In the genomic region with DNA sequence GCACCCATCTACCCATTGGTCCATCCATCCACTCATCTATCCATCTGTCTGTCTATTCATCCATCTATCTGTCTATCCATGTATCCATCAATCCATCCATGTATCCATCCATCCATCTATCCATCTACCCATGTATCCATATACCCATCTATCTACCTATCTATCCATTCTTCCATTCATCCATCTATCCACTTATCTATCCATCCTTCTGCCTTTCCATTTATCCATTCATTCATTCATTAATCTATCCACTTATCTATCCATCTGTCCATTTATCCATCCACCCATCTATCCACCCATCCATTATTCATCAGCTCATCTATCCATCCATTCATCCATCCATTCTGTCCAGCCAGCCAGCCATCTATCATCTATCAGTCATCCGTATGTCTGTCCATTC, we compare ENCODE assay signal across 14 cellular contexts. TPM values are rescaled to one million over a fixed set of nuclear protein-coding genes. Genes with fewer than 3 reads are reported as not detected.
DNase-seq lines count a peak whose midpoint lies in the region; ATAC-seq, FAIRE-seq and TF ChIP-seq lines count a peak whose summit lies in the region.
"Had no signal": no experiment of that assay in that cellular context is flagged by ENCODE, and none has a peak within 500 bp of the region (broad histone marks: within the 10 kb centered on the region; RNA-seq: fewer than 3 reads in every experiment).

No MANE protein-coding gene starts in this region.

- FAIRE-seq in H1 (lab: Jason Lieb, UNC) = no peak
- FAIRE-seq: GM12878, GM18507 had no signal

- no peaks in the 10 kb centered on the region; a peak in 1 of 7 replicates for H3K27me3 ChIP-seq in H1 (replicated peaks in 1 of 4; ENCODE audit: control insufficient read depth in 3 of 4, extremely low read depth in 1 of 4, insufficient read depth in 3 of 4, low read length in 3 of 4)
- H3K27me3 ChIP-seq: BLaER1 had no signal

- no peak overlapping the region for H3K4me2 ChIP-seq in H1 (ENCODE audit: insufficient read depth in 1 of 2, low read depth in 2 of 2, low read length in 2 of 2)
- H3K4me2 ChIP-seq: BLaER1 had no signal

- no peaks in the 10 kb centered on the region for H3K79me2 ChIP-seq in H1 (ENCODE audit: control insufficient read depth in 1 of 2, insufficient read depth in 2 of 2, low read length in 2 of 2)

- no peaks in the 10 kb centered on the region; the same call in 1 of the 2 replicates for H3K79me1 ChIP-seq in H1 (ENCODE audit: low read depth, low read length)

- H4K5ac ChIP-seq in H1 (ENCODE audit: insufficient read length, low read depth, low read length) = no peak overlapping the region

- peaks cover 12 to 13% of the 10 kb centered on the region in 2 experiments for H3K9me3 ChIP-seq in H1 (ENCODE audit: insufficient read depth in 2 of 2, low read depth in 1 of 2, low read length in 1 of 2)

- H2BK12ac ChIP-seq in H1 (ENCODE audit: low read depth, low read length) = 0 out of 2 replicates have a peak overlapping the region, but pooled peaks have one; percentile 5

- H2BK5ac ChIP-seq in H1 (ENCODE audit: low read depth, low read length) = 0 out of 2 replicates have a peak overlapping the region, but pooled peaks have one; percentile 3

- H3K9ac ChIP-seq in H1 (replicated peaks in 1 of 4; ENCODE audit: extremely low read depth in 1 of 4, low read depth in 3 of 4, low read length in 3 of 4) = no peak overlapping the region
- H3K9ac ChIP-seq: BLaER1, GM23248 had no signal

- no peak overlapping the region for H3K4me3 ChIP-seq in H1 (ENCODE audit: extremely low read depth in 1 of 4, insufficient read depth in 2 of 4, low read depth in 3 of 4, low read length in 4 of 4)
- H3K4me3 ChIP-seq: BLaER1, GM12878, GM23248 had no signal

- ATAC-seq in activated naive CD8-positive, alpha-beta T cell treated with anti-CD3 and anti-CD28 coated beads, Interleukin-2, amount 10 ng/mL, durations not matched to agents 7 days and 5 days (ENCODE audit: low read depth) = no peak
- no peak for ATAC-seq in activated naive CD8-positive, alpha-beta T cell treated with anti-CD3 and anti-CD28 coated beads, Interleukin-2, amount 50 U/mL, for 24 hours
- ATAC-seq: GM12878 had no signal

- no peak overlapping the region for H4K8ac ChIP-seq in H1 (ENCODE audit: extremely low read depth, insufficient read depth, low read length)

- H3K4me1 ChIP-seq in H1 (replicated peaks in 1 of 4; ENCODE audit: control insufficient read depth in 3 of 4, insufficient read depth in 4 of 4, low read length in 3 of 4) = peaks cover 0 to 4% (median 1%) of the 10 kb centered on the region in 4 experiments; a peak in 3 of 7 replicates
- H3K4me1 ChIP-seq: BLaER1 had no signal

- H3K18ac ChIP-seq in H1 (ENCODE audit: extremely low read depth, low read length) = no peak overlapping the region

- no peak overlapping the region for H2BK120ac ChIP-seq in H1 (replicated peaks; ENCODE audit: low read depth, low read length)

- no peak overlapping the region for H3K4ac ChIP-seq in H1 (replicated peaks; ENCODE audit: insufficient read length, low read depth, low read length)

- H3K56ac ChIP-seq in H1 (replicated peaks; ENCODE audit: insufficient read length, low read depth, low read length) = no peak overlapping the region

- CTCF ChIA-PET in H1 (lab: Charles Lee; ENCODE audit: partially characterized antibody) = interaction anchor here (1.2 to 5.9 kb wide), 7 partner anchors 9 to 72 kb away, joined by 3 to 55 read pairs (median 11); a partner anchor contains a TSS

- no peak overlapping the region for H4K91ac ChIP-seq in H1 (replicated peaks; ENCODE audit: insufficient read length, low read length)

- H3K9me3 Mint-ChIP-seq in T-helper 2 cell treated with Interferon-gamma antibody and Interleukin-4, amounts not matched to agents 5 μg/mL and 100 μg/mL, for 36 hours = peaks cover 9% of the 10 kb centered on the region
- H3K9me3 Mint-ChIP-seq in activated naive CD8-positive, alpha-beta T cell treated with anti-CD3 and anti-CD28 coated beads, Interleukin-2, amount 10 ng/mL, durations not matched to agents 7 days and 5 days = peaks cover 6% of the 10 kb centered on the region
- peaks cover 13% of the 10 kb centered on the region for H3K9me3 Mint-ChIP-seq in activated naive CD8-positive, alpha-beta T cell treated with anti-CD3 and anti-CD28 coated beads, Interleukin-2, amount 50 U/mL, for 24 hours

- H3K27me3 Mint-ChIP-seq in T-helper 2 cell treated with Interferon-gamma antibody and Interleukin-4, amounts not matched to agents 5 μg/mL and 100 μg/mL, for 36 hours (ENCODE audit: low read depth) = no peaks in the 10 kb centered on the region
- H3K27me3 Mint-ChIP-seq in activated naive CD8-positive, alpha-beta T cell treated with anti-CD3 and anti-CD28 coated beads, Interleukin-2, amount 10 ng/mL, durations not matched to agents 7 days and 5 days = no peaks in the 10 kb centered on the region
- H3K27me3 Mint-ChIP-seq in activated naive CD8-positive, alpha-beta T cell treated with anti-CD3 and anti-CD28 coated beads, Interleukin-2, amount 50 U/mL, for 24 hours = no peaks in the 10 kb centered on the region

- peaks cover 6% of the 10 kb centered on the region; the same call in 1 of the 2 replicates for H3K23me2 ChIP-seq in H1 (ENCODE audit: low read depth, low read length)

- peaks cover 3 to 31% (median 14%) of the 10 kb centered on the region in 4 experiments; a peak in 5 of 8 replicates for H3K36me3 ChIP-seq in H1 (ENCODE audit: control insufficient read depth in 2 of 4, insufficient read depth in 4 of 4, low read length in 3 of 4)

- no peak overlapping the region for H3K23ac ChIP-seq in H1 (ENCODE audit: insufficient read length)

- WGBS in H1 (ENCODE audit: extremely low coverage in 1 of 2, insufficient coverage in 1 of 2, insufficient read length in 1 of 2, insufficient replicate concordance in 2 of 2, low coverage in 1 of 2, low lambda C conversion rate in 2 of 2, missing lambda C conversion rate in 1 of 2), 2 experiments = 90% methylated on average over 1 of the region's 1 CpG; no CpG with 5 or more reads in 1 of the 2 experiments

- no peak for TF ChIP-seq CTCF in H1 (IDR thresholded peaks at IDR 0.05; ENCODE audit: control extremely low read depth in 1 of 3, insufficient read depth in 1 of 3, low read depth in 1 of 3, low read length in 3 of 3)

- H3K27ac ChIP-seq in H1 (ENCODE audit: low read depth, low read length) = no peak overlapping the region
- H3K27ac ChIP-seq: 22Rv1, BLaER1, GM23248 had no signal

- peaks cover 85% of the 10 kb centered on the region for H3K36me3 Mint-ChIP-seq in T-helper 2 cell treated with Interferon-gamma antibody and Interleukin-4, amounts not matched to agents 5 μg/mL and 100 μg/mL, for 36 hours (ENCODE audit: low read depth)
- peaks cover 84% of the 10 kb centered on the region for H3K36me3 Mint-ChIP-seq in activated naive CD8-positive, alpha-beta T cell treated with anti-CD3 and anti-CD28 coated beads, Interleukin-2, amount 10 ng/mL, durations not matched to agents 7 days and 5 days
- H3K36me3 Mint-ChIP-seq in activated naive CD8-positive, alpha-beta T cell treated with anti-CD3 and anti-CD28 coated beads, Interleukin-2, amount 50 U/mL, for 24 hours (ENCODE audit: low read depth) = peaks cover 72% of the 10 kb centered on the region

- no peak for TF ChIP-seq RAD21 in H1 (IDR thresholded peaks at IDR 0.05 in 1 of 2, conservative IDR thresholded peaks at IDR 0.05 in 1 of 2; ENCODE audit: low read depth in 2 of 2, low read length in 2 of 2)

- H2AK5ac ChIP-seq in H1 (ENCODE audit: low read depth, low read length) = no peak overlapping the region

- peaks cover 0 to 2% of the 10 kb centered on the region in 2 experiments for H4K20me1 ChIP-seq in H1 (replicated peaks in 1 of 2; ENCODE audit: control insufficient read depth in 1 of 2, insufficient read depth in 2 of 2, low read length in 2 of 2)

- peaks cover 1% of the 10 kb centered on the region for H3K4me1 Mint-ChIP-seq in T-helper 2 cell treated with Interferon-gamma antibody and Interleukin-4, amounts not matched to agents 5 μg/mL and 100 μg/mL, for 36 hours (ENCODE audit: low read depth)
- peaks cover 13% of the 10 kb centered on the region for H3K4me1 Mint-ChIP-seq in activated naive CD8-positive, alpha-beta T cell treated with anti-CD3 and anti-CD28 coated beads, Interleukin-2, amount 10 ng/mL, durations not matched to agents 7 days and 5 days
- H3K4me1 Mint-ChIP-seq in activated naive CD8-positive, alpha-beta T cell treated with anti-CD3 and anti-CD28 coated beads, Interleukin-2, amount 50 U/mL, for 24 hours = no peaks in the 10 kb centered on the region

- TF ChIP-seq EP300 in H1 (IDR thresholded peaks at IDR 0.05; ENCODE audit: borderline replicate concordance in 1 of 2, low read depth in 2 of 2, low read length in 2 of 2) = no peak

- 0 out of 2 replicates have a peak overlapping the region, but pooled peaks have one; percentile 21 for H2BK20ac ChIP-seq in H1 (ENCODE audit: low read length)

- POLR2A ChIA-PET in activated naive CD8-positive, alpha-beta T cell treated with anti-CD3 and anti-CD28 coated beads, Interleukin-2, amount 10 ng/mL, durations not matched to agents 7 days and 5 days (lab: Charles Lee) = no interaction called here
- POLR2A ChIA-PET in H1 (lab: Charles Lee; ENCODE audit: partially characterized antibody) = interaction anchor here (3.0 kb wide), 1 partner anchor 21 kb away, joined by 8 read pairs; a partner anchor contains a TSS

- H2AFZ ChIP-seq in H1 (ENCODE audit: low read length) = no peak overlapping the region
- H2AFZ ChIP-seq: GM23248 had no signal

- no peak overlapping the region for H3K4me3 Mint-ChIP-seq in T-helper 2 cell treated with Interferon-gamma antibody and Interleukin-4, amounts not matched to agents 5 μg/mL and 100 μg/mL, for 36 hours
- no peak overlapping the region for H3K4me3 Mint-ChIP-seq in activated naive CD8-positive, alpha-beta T cell treated with anti-CD3 and anti-CD28 coated beads, Interleukin-2, amount 10 ng/mL, durations not matched to agents 7 days and 5 days
- H3K4me3 Mint-ChIP-seq in activated naive CD8-positive, alpha-beta T cell treated with anti-CD3 and anti-CD28 coated beads, Interleukin-2, amount 50 U/mL, for 24 hours = no peak overlapping the region

- TF ChIP-seq POLR2A in H1 (IDR thresholded peaks at IDR 0.05; ENCODE audit: control extremely low read depth in 1 of 2, low read depth in 2 of 2, low read length in 2 of 2) = no peak

- no peak overlapping the region for H2BK15ac ChIP-seq in H1 (ENCODE audit: low read length)

- peak overlapping the region; percentile 52 for H3K27ac Mint-ChIP-seq in T-helper 2 cell treated with Interferon-gamma antibody and Interleukin-4, amounts not matched to agents 5 μg/mL and 100 μg/mL, for 36 hours
- peak overlapping the region; percentile 20 for H3K27ac Mint-ChIP-seq in activated naive CD8-positive, alpha-beta T cell treated with anti-CD3 and anti-CD28 coated beads, Interleukin-2, amount 10 ng/mL, durations not matched to agents 7 days and 5 days
- H3K27ac Mint-ChIP-seq in activated naive CD8-positive, alpha-beta T cell treated with anti-CD3 and anti-CD28 coated beads, Interleukin-2, amount 50 U/mL, for 24 hours = no peak overlapping the region

- H3K14ac ChIP-seq in H1 (ENCODE audit: insufficient read length) = no peak overlapping the region

- DNase-seq in T-helper 2 cell treated with Interferon-gamma antibody and Interleukin-4, amounts not matched to agents 5 μg/mL and 100 μg/mL, for 36 hours (ENCODE audit: low spot score) = no peak
- no peak for DNase-seq in T-helper 2 cell
- DNase-seq in activated naive CD8-positive, alpha-beta T cell treated with anti-CD3 and anti-CD28 coated beads, Interleukin-2, amount 10 ng/mL, durations not matched to agents 7 days and 5 days = no peak
- no peak for DNase-seq in activated naive CD8-positive, alpha-beta T cell treated with anti-CD3 and anti-CD28 coated beads, Interleukin-2, amount 50 U/mL, for 24 hours
- no peak for DNase-seq in H1 (ENCODE audit: low read depth in 1 of 2, low spot score in 2 of 2)
- DNase-seq in GM19240 (ENCODE audit: insufficient read length, low spot score) = no peak
- DNase-seq in medulla oblongata (ENCODE audit: extremely low spot score) = no peak
- DNase-seq: DMS 273 treated with DMSO at 0.1 percent for 48 hours, DMS79 had no signal

RNA-seq across cellular contexts. Expression of a gene that starts 21.5 kb away (rescaled TPM):
- 100 to 1,000 TPM; 139 to 141 TPM for total RNA-seq in activated naive CD8-positive, alpha-beta T cell treated with anti-CD3 and anti-CD28 coated beads, Interleukin-2, amount 10 ng/mL, durations not matched to agents 7 days and 5 days
- 37.3 and 38.9 TPM in 2 replicates for total RNA-seq in H1 (2021; fragmentation: NEBNext Ultra II Directional; extraction: Animal tissue kit (Norgen Biotek cat#: 25700))
- polyA plus RNA-seq in H1 (2011; rRNA removed) = 16.6 and 23.0 TPM in 2 replicates
- polyA plus RNA-seq in H1 (2011; cell fraction: cytosol; rRNA removed) = 17.3 TPM
- polyA plus RNA-seq in H1 (2011; cell fraction: nucleus; rRNA removed) = 29.2 TPM
- 22.4 to 33.7 TPM (median 23.7 TPM) in 4 replicates for polyA plus RNA-seq in H1 (2012, experiment 1 of 2)
- 18.4 TPM for polyA plus RNA-seq in H1 (2012, experiment 2 of 2)
- 20.8 TPM for polyA plus RNA-seq in H1 (2013, experiment 1 of 2)
- polyA plus RNA-seq in H1 (2013, experiment 2 of 2) = 16.5 TPM
- 29.4 and 38.0 TPM in 2 replicates for polyA minus RNA-seq in H1 (2011; rRNA and poly(A)+ RNA removed)
- polyA minus RNA-seq in H1 (2011; cell fraction: cytosol; rRNA and poly(A)+ RNA removed) = 28.5 TPM
- 24.9 TPM for polyA minus RNA-seq in H1 (2011; cell fraction: nucleus; rRNA and poly(A)+ RNA removed)

RNA-seq across cellular contexts. Expression of a gene that starts 58.4 kb away (rescaled TPM):
- 10 to 100 TPM; 30.0 to 30.9 TPM for total RNA-seq in activated naive CD8-positive, alpha-beta T cell treated with anti-CD3 and anti-CD28 coated beads, Interleukin-2, amount 10 ng/mL, durations not matched to agents 7 days and 5 days
- total RNA-seq in H1 (2021; fragmentation: NEBNext Ultra II Directional; extraction: Animal tissue kit (Norgen Biotek cat#: 25700)) = 7.4 and 7.7 TPM in 2 replicates
- 1.7 and 3.1 TPM in 2 replicates for polyA plus RNA-seq in H1 (2011; rRNA removed)
- 1.8 TPM for polyA plus RNA-seq in H1 (2011; cell fraction: cytosol; rRNA removed)
- polyA plus RNA-seq in H1 (2011; cell fraction: nucleus; rRNA removed) = 5.8 TPM
- 1.7 to 3.9 TPM (median 2.7 TPM) in 4 replicates for polyA plus RNA-seq in H1 (2012, experiment 1 of 2)
- 0.50 TPM for polyA plus RNA-seq in H1 (2012, experiment 2 of 2)
- polyA plus RNA-seq in H1 (2013, experiment 1 of 2) = 7.5 TPM
- 7.1 TPM for polyA plus RNA-seq in H1 (2013, experiment 2 of 2)
- polyA minus RNA-seq in H1 (2011; rRNA and poly(A)+ RNA removed) = 4.4 and 6.0 TPM in 2 replicates
- 1.9 TPM for polyA minus RNA-seq in H1 (2011; cell fraction: cytosol; rRNA and poly(A)+ RNA removed)
- 15.4 TPM for polyA minus RNA-seq in H1 (2011; cell fraction: nucleus; rRNA and poly(A)+ RNA removed)

RNA-seq across cellular contexts. Expression of a gene that starts 58.6 kb away (rescaled TPM):
- total RNA-seq in activated naive CD8-positive, alpha-beta T cell treated with anti-CD3 and anti-CD28 coated beads, Interleukin-2, amount 10 ng/mL, durations not matched to agents 7 days and 5 days = 1 to 10 TPM; 5.1 to 5.4 TPM
- 1.9 and 2.2 TPM in 2 replicates for total RNA-seq in H1 (2021; fragmentation: NEBNext Ultra II Directional; extraction: Animal tissue kit (Norgen Biotek cat#: 25700))
- 0.52 and 0.67 TPM in 2 replicates for polyA plus RNA-seq in H1 (2011; rRNA removed)
- polyA plus RNA-seq in H1 (2011; cell fraction: cytosol; rRNA removed) = 0.72 TPM
- 1.0 TPM for polyA plus RNA-seq in H1 (2011; cell fraction: nucleus; rRNA removed)
- polyA plus RNA-seq in H1 (2012, experiment 1 of 2) = 1.1 to 1.4 TPM (median 1.1 TPM) in 4 replicates
- polyA plus RNA-seq in H1 (2012, experiment 2 of 2) = 0.28 TPM
- 1.4 TPM for polyA plus RNA-seq in H1 (2013, experiment 1 of 2)
- polyA plus RNA-seq in H1 (2013, experiment 2 of 2) = 1.0 TPM
- polyA minus RNA-seq in H1 (2011; rRNA and poly(A)+ RNA removed) = 0.32 and 0.61 TPM in 2 replicates
- 0.51 TPM for polyA minus RNA-seq in H1 (2011; cell fraction: cytosol; rRNA and poly(A)+ RNA removed)
- 0.50 TPM for polyA minus RNA-seq in H1 (2011; cell fraction: nucleus; rRNA and poly(A)+ RNA removed)
